ENCODE assay signal across 23 cellular contexts in the genomic region with DNA sequence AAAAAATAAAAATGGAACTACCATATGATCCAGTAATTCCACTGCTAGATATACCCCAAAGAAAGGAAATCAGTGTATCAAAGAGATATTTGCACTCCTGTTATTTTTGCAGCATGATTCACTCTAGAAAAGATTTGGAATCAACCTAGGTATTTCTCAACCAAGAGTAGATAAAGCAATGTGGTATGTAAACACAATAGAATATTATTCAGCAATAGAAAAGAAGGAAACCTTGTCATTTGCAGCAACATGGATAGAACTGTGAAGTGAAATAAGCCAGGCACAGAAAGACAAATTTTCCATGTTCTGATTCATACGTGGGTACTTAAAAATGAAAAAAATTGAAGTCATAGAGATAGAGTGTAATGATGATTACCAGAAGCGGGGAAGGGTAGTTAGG.
"Had no signal": no experiment of that assay in that cellular context is flagged by ENCODE, and none has a peak within 500 bp of the region (broad histone marks: within the 10 kb centered on the region; RNA-seq: fewer than 3 reads in every experiment).

No MANE protein-coding gene starts in this region.

- H3K4me3 ChIP-seq: coronary artery, dorsolateral prefrontal cortex, esophagus squamous epithelium, gastroesophageal sphincter, heart left ventricle, hepatocyte, left lung, lung had no signal

- H3K4me1 ChIP-seq: esophagus squamous epithelium, foreskin keratinocyte, gastroesophageal sphincter, heart left ventricle, left lung had no signal

- H3K36me3 ChIP-seq: esophagus squamous epithelium, gastroesophageal sphincter, heart left ventricle, left lung had no signal

- H3K9me3 ChIP-seq: esophagus squamous epithelium, gastroesophageal sphincter, left lung had no signal

- H3K27me3 ChIP-seq: dorsolateral prefrontal cortex, esophagus squamous epithelium, foreskin keratinocyte, gastroesophageal sphincter, heart left ventricle, hepatocyte, left lung had no signal

- DNase-seq: dermis blood vessel endothelial cell; dorsolateral prefrontal cortex; effector CD4-positive, alpha-beta T cell; effector memory CD4-positive, alpha-beta T cell; erythroblast; esophagus squamous epithelium; heart left ventricle; hypothalamus; immature natural killer cell; left cardiac atrium; left lung; left ventricle myocardium superior; mammary epithelial cell; mesendoderm; midbrain; naive thymus-derived CD4-positive, alpha-beta T cell had no signal

- H3K27ac ChIP-seq: coronary artery, dorsolateral prefrontal cortex, epithelial cell of prostate, esophagus squamous epithelium, foreskin keratinocyte, gastroesophageal sphincter, heart left ventricle, hepatocyte, left lung had no signal

- ATAC-seq: esophagus mucosa; foreskin keratinocyte; gastroesophageal sphincter; heart left ventricle; left cardiac atrium; left lung; left ventricle myocardium superior; naive thymus-derived CD4-positive, alpha-beta T cell had no signal
